In genomic region chr17:47957591-47958490, GRCh38 we compare ENCODE assay signal across 11 cellular contexts. TPM values are rescaled to one million over a fixed set of nuclear protein-coding genes. Genes with fewer than 3 reads are reported as not detected.
DNase-seq lines count a peak whose midpoint lies in the region; ATAC-seq and TF ChIP-seq lines count a peak whose summit lies in the region.
"Had no signal": no experiment of that assay in that cellular context is flagged by ENCODE, and none has a peak within 500 bp of the region (broad histone marks: within the 10 kb centered on the region; RNA-seq: fewer than 3 reads in every experiment).

PRR15L (minus strand) TSS chr17:47957883; CDS start chr17:47953234, 4,649 bp downstream.

- peak within 1 kb of the TSS; percentile 80 for H3K4me3 Mint-ChIP-seq in progenitor cell of endocrine pancreas (ENCODE audit: low read depth)
- H3K4me3 Mint-ChIP-seq in activated T-helper 1 cell treated with anti-CD3 and anti-CD28 coated beads, Interleukin-12 subunit alpha, Interleukin-12 subunit beta, Interleukin-2, Interleukin-4 antibody, amounts not matched to agents 30 ng/mL and 10 ng/mL and 1 ng/mL, durations not matched to agents 14 hours and 24 hours and 36 hours = no peak within 1 kb of the TSS
- H3K4me3 Mint-ChIP-seq: activated naive CD4-positive, alpha-beta T cell treated with anti-CD3 and anti-CD28 coated beads, Interleukin-2, amount 50 U/mL, for 24 hours; naive B cell had no signal

- H3K9me3 ChIP-seq in HUES48 (ENCODE audit: control insufficient read depth, insufficient read depth, low read length) (no peaks in the 10 kb centered on the region), hepatocyte (ENCODE audit: low read depth) (no peaks in the 10 kb centered on the region)

- no peak within 1 kb of the TSS for H3K27ac ChIP-seq in HUES48 (ENCODE audit: low read depth, low read length)
- H3K27ac ChIP-seq in hepatocyte = peak within 1 kb of the TSS; percentile 95

- H3K4me1 ChIP-seq in HUES48 (ENCODE audit: control insufficient read depth, insufficient read depth, low read length) (peaks cover 11% of the 10 kb centered on the region), hepatocyte (ENCODE audit: insufficient read depth) (peaks cover 51% of the 10 kb centered on the region)

- peaks cover 44% of the 10 kb centered on the region for H3K79me2 ChIP-seq in hepatocyte

- no peak within 1 kb of the TSS for H2AFZ ChIP-seq in hepatocyte

- peaks cover 55% of the 10 kb centered on the region for H3K4me1 Mint-ChIP-seq in progenitor cell of endocrine pancreas (ENCODE audit: low read depth)
- no peaks in the 10 kb centered on the region for H3K4me1 Mint-ChIP-seq in activated T-helper 1 cell treated with anti-CD3 and anti-CD28 coated beads, Interleukin-12 subunit alpha, Interleukin-12 subunit beta, Interleukin-2, Interleukin-4 antibody, amounts not matched to agents 30 ng/mL and 10 ng/mL and 1 ng/mL, durations not matched to agents 14 hours and 24 hours and 36 hours (ENCODE audit: low read depth)
- H3K4me1 Mint-ChIP-seq: activated naive CD4-positive, alpha-beta T cell treated with anti-CD3 and anti-CD28 coated beads, Interleukin-2, amount 50 U/mL, for 24 hours; naive B cell had no signal

- no peak for ATAC-seq in GM21367 (IDR thresholded peaks at IDR 0.05; ENCODE audit: unreplicated experiment)

- WGBS in hepatocyte (ENCODE audit: low lambda C conversion rate, missing lambda C conversion rate) = 20% methylated on average over 16 of the region's 16 CpGs

- peak within 1 kb of the TSS; percentile 97 for H3K27ac Mint-ChIP-seq in progenitor cell of endocrine pancreas
- H3K27ac Mint-ChIP-seq in activated T-helper 1 cell treated with anti-CD3 and anti-CD28 coated beads, Interleukin-12 subunit alpha, Interleukin-12 subunit beta, Interleukin-2, Interleukin-4 antibody, amounts not matched to agents 30 ng/mL and 10 ng/mL and 1 ng/mL, durations not matched to agents 14 hours and 24 hours and 36 hours = no peak within 1 kb of the TSS
- H3K27ac Mint-ChIP-seq: activated naive CD4-positive, alpha-beta T cell treated with anti-CD3 and anti-CD28 coated beads, Interleukin-2, amount 50 U/mL, for 24 hours had no signal

- no peaks in the 10 kb centered on the region for H3K9me2 ChIP-seq in hepatocyte (replicated peaks; ENCODE audit: insufficient read depth)

- H3K9ac ChIP-seq in HUES48 (ENCODE audit: low read depth, low read length) = no peak within 1 kb of the TSS

- peaks cover 4% of the 10 kb centered on the region for H3K36me3 Mint-ChIP-seq in progenitor cell of endocrine pancreas (ENCODE audit: insufficient read depth)
- no peaks in the 10 kb centered on the region for H3K36me3 Mint-ChIP-seq in activated T-helper 1 cell treated with anti-CD3 and anti-CD28 coated beads, Interleukin-12 subunit alpha, Interleukin-12 subunit beta, Interleukin-2, Interleukin-4 antibody, amounts not matched to agents 30 ng/mL and 10 ng/mL and 1 ng/mL, durations not matched to agents 14 hours and 24 hours and 36 hours (ENCODE audit: low read depth)
- H3K36me3 Mint-ChIP-seq: naive B cell had no signal

- peak within 1 kb of the TSS; percentile 34; the same call in 1 of the 2 replicates for H3K4me3 ChIP-seq in HUES48 (ENCODE audit: low read depth, low read length)
- peak within 1 kb of the TSS; percentile 79 for H3K4me3 ChIP-seq in hepatocyte

- peak within 1 kb of the TSS; percentile 83 for H3K4me2 ChIP-seq in hepatocyte

- H3K9me3 Mint-ChIP-seq in progenitor cell of endocrine pancreas (ENCODE audit: low read depth) = no peaks in the 10 kb centered on the region
- H3K9me3 Mint-ChIP-seq in activated T-helper 1 cell treated with anti-CD3 and anti-CD28 coated beads, Interleukin-12 subunit alpha, Interleukin-12 subunit beta, Interleukin-2, Interleukin-4 antibody, amounts not matched to agents 30 ng/mL and 10 ng/mL and 1 ng/mL, durations not matched to agents 14 hours and 24 hours and 36 hours = no peaks in the 10 kb centered on the region
- H3K9me3 Mint-ChIP-seq: activated naive CD4-positive, alpha-beta T cell treated with anti-CD3 and anti-CD28 coated beads, Interleukin-2, amount 50 U/mL, for 24 hours; naive B cell had no signal

- TF ChIP-seq CTCF in hepatocyte (IDR thresholded peaks at IDR 0.05; ENCODE audit: poor library complexity) (no peak), progenitor cell of endocrine pancreas (IDR thresholded peaks at IDR 0.05; ENCODE audit: unreplicated experiment) (no peak)

- peaks cover 10% of the 10 kb centered on the region for H4K20me1 ChIP-seq in hepatocyte (ENCODE audit: insufficient read depth, poor library complexity, severe bottlenecking)

- H3K27me3 Mint-ChIP-seq in progenitor cell of endocrine pancreas = no peaks in the 10 kb centered on the region
- H3K27me3 Mint-ChIP-seq in activated T-helper 1 cell treated with anti-CD3 and anti-CD28 coated beads, Interleukin-12 subunit alpha, Interleukin-12 subunit beta, Interleukin-2, Interleukin-4 antibody, amounts not matched to agents 30 ng/mL and 10 ng/mL and 1 ng/mL, durations not matched to agents 14 hours and 24 hours and 36 hours (ENCODE audit: insufficient read depth) = peaks cover 2% of the 10 kb centered on the region
- H3K27me3 Mint-ChIP-seq: activated naive CD4-positive, alpha-beta T cell treated with anti-CD3 and anti-CD28 coated beads, Interleukin-2, amount 50 U/mL, for 24 hours; naive B cell had no signal

- no peaks in the 10 kb centered on the region for H3K27me3 ChIP-seq in HUES48 (ENCODE audit: control insufficient read depth, insufficient read depth, low read length)
- no peaks in the 10 kb centered on the region for H3K27me3 ChIP-seq in hepatocyte

- DNase-seq in NCI-H2171 treated with DMSO at 0.1 percent for 48 hours (lab: John Stamatoyannopoulos, UW) (peak; percentile 95), hepatocyte (ENCODE audit: low spot score) (peak; percentile 83), progenitor cell of endocrine pancreas (ENCODE audit: low spot score, unreplicated experiment) (peak; percentile 46), nucleus accumbens (lab: John Stamatoyannopoulos, UW) (no peak), NCI-H2227 treated with DMSO at 0.1 percent for 48 hours (lab: John Stamatoyannopoulos, UW) (no peak)
- DNase-seq in activated T-helper 1 cell treated with anti-CD3 and anti-CD28 coated beads, Interleukin-12 subunit alpha, Interleukin-12 subunit beta, Interleukin-2, Interleukin-4 antibody, amounts not matched to agents 30 ng/mL and 10 ng/mL and 1 ng/mL, durations not matched to agents 14 hours and 24 hours and 36 hours (ENCODE audit: low spot score) = no peak
- DNase-seq: naive B cell; stimulated activated CD4-positive, alpha-beta T cell treated with anti-CD3 and anti-CD28 coated beads, Interleukin-4, amount 100 ng/mL, for 24 hours had no signal

- intact Hi-C loops in activated T-helper 1 cell treated with anti-CD3 and anti-CD28 coated beads, Interleukin-12 subunit alpha, Interleukin-12 subunit beta, Interleukin-2, Interleukin-4 antibody, amounts not matched to agents 30 ng/mL and 10 ng/mL and 1 ng/mL, durations not matched to agents 14 hours and 24 hours and 36 hours (cut with micrococcal nuclease) = no loop called here

- H3K36me3 ChIP-seq in HUES48 (ENCODE audit: control insufficient read depth, insufficient read depth, low read length) = no peaks in the 10 kb centered on the region
- no peaks in the 10 kb centered on the region for H3K36me3 ChIP-seq in hepatocyte (replicated peaks; ENCODE audit: insufficient read depth, low read depth)

RNA-seq across cellular contexts. Expression of gene PRR15L, which starts in this region (rescaled TPM):
- total RNA-seq in hepatocyte (64.9 and 66.4 TPM in 2 replicates), progenitor cell of endocrine pancreas (32.2 and 36.1 TPM in 2 replicates)
- polyA plus RNA-seq in hepatocyte = 48.0 and 56.5 TPM in 2 replicates
- total RNA-seq in activated T-helper 1 cell treated with anti-CD3 and anti-CD28 coated beads, Interleukin-12 subunit alpha, Interleukin-12 subunit beta, Interleukin-2, Interleukin-4 antibody, amounts not matched to agents 30 ng/mL and 10 ng/mL and 1 ng/mL, durations not matched to agents 14 hours and 24 hours and 36 hours = not detected in 2 replicates

Comparison
In these comparisons a context has a peak if more than half of its experiments do, and no peak if none do; other contexts are left out.
1. RNA of gene PRR15L (total RNA-seq): 64.9 to 66.4 TPM in hepatocyte and 32.2 to 36.1 TPM in progenitor cell of endocrine pancreas; not detected in activated T-helper 1 cell treated with anti-CD3 and anti-CD28 coated beads, Interleukin-12 subunit alpha, Interleukin-12 subunit beta, Interleukin-2, Interleukin-4 antibody, amounts not matched to agents 30 ng/mL and 10 ng/mL and 1 ng/mL, durations not matched to agents 14 hours and 24 hours and 36 hours; every median in the first group is over 10 times any median in the second.
2. DNase-seq: peak in NCI-H2171 treated with DMSO at 0.1 percent for 48 hours (single experiment), hepatocyte (single experiment) and progenitor cell of endocrine pancreas (single experiment); none in activated T-helper 1 cell treated with anti-CD3 and anti-CD28 coated beads, Interleukin-12 subunit alpha, Interleukin-12 subunit beta, Interleukin-2, Interleukin-4 antibody, amounts not matched to agents 30 ng/mL and 10 ng/mL and 1 ng/mL, durations not matched to agents 14 hours and 24 hours and 36 hours (single experiment), nucleus accumbens (0 of 56) and NCI-H2227 treated with DMSO at 0.1 percent for 48 hours (single experiment).